2 cellular contexts compared by ENCODE assay signal in the genomic region with DNA sequence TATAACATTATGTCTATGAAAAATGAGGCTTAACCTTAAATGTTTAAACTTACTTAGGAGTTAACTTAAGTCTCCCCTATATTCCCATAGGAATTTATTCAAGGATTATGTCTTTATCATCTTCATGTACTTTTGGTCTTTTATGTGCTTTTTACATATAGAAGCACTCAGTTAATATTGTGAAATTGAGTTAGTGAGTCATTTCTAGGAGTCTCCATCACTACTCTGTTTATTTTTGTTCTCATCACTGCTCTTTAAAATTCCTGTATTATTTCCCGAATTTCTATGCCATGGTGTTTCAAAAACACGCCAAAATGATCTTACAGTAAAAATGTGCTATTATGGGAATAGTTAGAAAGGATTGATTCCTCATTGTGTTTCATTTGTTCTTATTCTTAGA.
TF ChIP-seq lines count a peak whose summit lies in the region.

No MANE protein-coding gene starts in this region.

TF ChIP-seq in A549, 52 proteins besides CTCF, POLR2A, EP300 and RAD21 (continued from another document):
- TF ChIP-seq, protein P1, sequence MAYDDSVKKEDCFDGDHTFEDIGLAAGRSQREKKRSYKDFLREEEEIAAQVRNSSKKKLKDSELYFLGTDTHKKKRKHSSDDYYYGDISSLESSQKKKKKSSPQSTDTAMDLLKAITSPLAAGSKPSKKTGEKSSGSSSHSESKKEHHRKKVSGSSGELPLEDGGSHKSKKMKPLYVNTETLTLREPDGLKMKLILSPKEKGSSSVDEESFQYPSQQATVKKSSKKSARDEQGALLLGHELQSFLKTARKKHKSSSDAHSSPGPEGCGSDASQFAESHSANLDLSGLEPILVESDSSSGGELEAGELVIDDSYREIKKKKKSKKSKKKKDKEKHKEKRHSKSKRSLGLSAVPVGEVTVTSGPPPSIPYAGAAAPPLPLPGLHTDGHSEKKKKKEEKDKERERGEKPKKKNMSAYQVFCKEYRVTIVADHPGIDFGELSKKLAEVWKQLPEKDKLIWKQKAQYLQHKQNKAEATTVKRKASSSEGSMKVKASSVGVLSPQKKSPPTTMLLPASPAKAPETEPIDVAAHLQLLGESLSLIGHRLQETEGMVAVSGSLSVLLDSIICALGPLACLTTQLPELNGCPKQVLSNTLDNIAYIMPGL (CRISPR knock-in tag; IDR thresholded peaks at IDR 0.05; ENCODE audit: borderline replicate concordance), result no peak
- 0 out of 4 replicates have a peak, but pooled peaks of 1 of the 2 experiments have one; percentile 13 for TF ChIP-seq CEBPB (IDR thresholded peaks at IDR 0.05)

TF ChIP-seq in SK-N-SH, 30 proteins besides CTCF, POLR2A, EP300 and RAD21 (continued from another document):
- TF ChIP-seq ZBTB33 (IDR thresholded peaks at IDR 0.05; ENCODE audit: borderline replicate concordance, low read depth) (no peak), FOSL2 (IDR thresholded peaks at IDR 0.05; ENCODE audit: borderline replicate concordance, low read depth) (no peak), POLR2AphosphoS5 (IDR thresholded peaks at IDR 0.05; ENCODE audit: low read depth, low read length) (no peak), MEF2A (IDR thresholded peaks at IDR 0.05; ENCODE audit: borderline replicate concordance, low read depth) (no peak), ELF1 (IDR thresholded peaks at IDR 0.05) (no peak), EZH2phosphoT487 (IDR thresholded peaks at IDR 0.05; ENCODE audit: borderline replicate concordance, low read depth) (no peak), SIN3A (IDR thresholded peaks at IDR 0.05; ENCODE audit: borderline replicate concordance, low read depth, low read length) (no peak), YY1 (IDR thresholded peaks at IDR 0.05; ENCODE audit: low read depth) (no peak), PBX3 (IDR thresholded peaks at IDR 0.05) (no peak), FOXJ3 (CRISPR knock-in tag; IDR thresholded peaks at IDR 0.05) (no peak), IRF3 (IDR thresholded peaks at IDR 0.05; ENCODE audit: low read depth, low read length) (no peak), TAF1 (IDR thresholded peaks at IDR 0.05; ENCODE audit: borderline replicate concordance, low read depth, low read length) (no peak), GATA2 (CRISPR knock-in tag; IDR thresholded peaks at IDR 0.05) (no peak), FOXM1 (IDR thresholded peaks at IDR 0.05; ENCODE audit: low read depth) (no peak), USF1 (IDR thresholded peaks at IDR 0.05; ENCODE audit: borderline replicate concordance, low read depth) (no peak), REST (IDR thresholded peaks at IDR 0.05; ENCODE audit: low read depth, low read length) (no peak)
